Comparison of ENCODE assay signal across 1 cellular context in the genomic region with DNA sequence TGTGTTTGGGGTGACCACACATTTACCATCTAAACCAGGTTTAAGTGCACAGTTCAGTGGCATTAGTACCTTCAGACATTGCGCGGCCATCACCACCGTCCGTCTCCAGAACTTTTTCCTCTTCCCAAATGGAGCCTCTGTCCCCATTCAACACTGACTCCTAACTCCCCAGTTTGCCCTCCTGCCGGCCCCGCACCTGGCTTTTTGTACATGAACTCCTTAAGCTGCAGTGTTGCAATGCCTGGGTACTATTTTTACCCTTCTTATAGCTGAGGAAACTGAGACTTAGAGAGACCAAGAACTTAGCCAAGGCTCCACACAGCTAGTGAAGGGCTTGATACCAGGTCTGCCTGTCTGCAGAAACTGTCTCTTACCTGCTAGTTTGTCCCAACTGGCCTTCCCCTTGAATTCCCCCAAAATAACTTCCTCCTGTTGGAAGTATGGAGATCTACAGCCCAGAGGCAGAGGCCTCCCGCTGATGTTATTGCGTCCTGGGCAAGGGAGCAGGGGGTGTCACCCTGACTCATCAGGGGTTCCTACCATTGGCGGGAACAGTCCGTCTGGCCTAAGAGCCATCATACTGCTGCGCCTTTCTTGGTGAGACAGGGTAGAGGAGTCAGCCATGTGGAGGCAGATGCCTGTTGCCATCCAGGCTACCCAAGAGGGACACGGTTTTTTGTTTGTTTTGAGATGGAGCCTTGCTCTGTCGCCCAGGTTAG.
TF ChIP-seq lines count a peak whose summit lies in the region.

No MANE protein-coding gene starts in this region.

TF ChIP-seq in GM23338, 12 proteins besides CTCF, POLR2A, EP300 and RAD21:
- TF ChIP-seq ZNF331 (CRISPR knock-in tag; IDR thresholded peaks at IDR 0.05; ENCODE audit: low read depth) (no peak), EZH2 (IDR thresholded peaks at IDR 0.05; ENCODE audit: low read depth, unreplicated experiment) (no peak), ZNF114 (CRISPR knock-in tag; IDR thresholded peaks at IDR 0.05) (no peak), CREB1 (CRISPR knock-in tag; IDR thresholded peaks at IDR 0.05; ENCODE audit: low read depth) (no peak), NANOG (IDR thresholded peaks at IDR 0.05; ENCODE audit: borderline replicate concordance) (no peak), POLR2AphosphoS5 (IDR thresholded peaks at IDR 0.05; ENCODE audit: low read depth) (no peak), STAT1 (IDR thresholded peaks at IDR 0.05; ENCODE audit: unreplicated experiment) (no peak), JUNB (IDR thresholded peaks at IDR 0.05; ENCODE audit: unreplicated experiment) (no peak), EZH2phosphoT487 (IDR thresholded peaks at IDR 0.05; ENCODE audit: unreplicated experiment) (no peak)
- TF ChIP-seq, protein P1, sequence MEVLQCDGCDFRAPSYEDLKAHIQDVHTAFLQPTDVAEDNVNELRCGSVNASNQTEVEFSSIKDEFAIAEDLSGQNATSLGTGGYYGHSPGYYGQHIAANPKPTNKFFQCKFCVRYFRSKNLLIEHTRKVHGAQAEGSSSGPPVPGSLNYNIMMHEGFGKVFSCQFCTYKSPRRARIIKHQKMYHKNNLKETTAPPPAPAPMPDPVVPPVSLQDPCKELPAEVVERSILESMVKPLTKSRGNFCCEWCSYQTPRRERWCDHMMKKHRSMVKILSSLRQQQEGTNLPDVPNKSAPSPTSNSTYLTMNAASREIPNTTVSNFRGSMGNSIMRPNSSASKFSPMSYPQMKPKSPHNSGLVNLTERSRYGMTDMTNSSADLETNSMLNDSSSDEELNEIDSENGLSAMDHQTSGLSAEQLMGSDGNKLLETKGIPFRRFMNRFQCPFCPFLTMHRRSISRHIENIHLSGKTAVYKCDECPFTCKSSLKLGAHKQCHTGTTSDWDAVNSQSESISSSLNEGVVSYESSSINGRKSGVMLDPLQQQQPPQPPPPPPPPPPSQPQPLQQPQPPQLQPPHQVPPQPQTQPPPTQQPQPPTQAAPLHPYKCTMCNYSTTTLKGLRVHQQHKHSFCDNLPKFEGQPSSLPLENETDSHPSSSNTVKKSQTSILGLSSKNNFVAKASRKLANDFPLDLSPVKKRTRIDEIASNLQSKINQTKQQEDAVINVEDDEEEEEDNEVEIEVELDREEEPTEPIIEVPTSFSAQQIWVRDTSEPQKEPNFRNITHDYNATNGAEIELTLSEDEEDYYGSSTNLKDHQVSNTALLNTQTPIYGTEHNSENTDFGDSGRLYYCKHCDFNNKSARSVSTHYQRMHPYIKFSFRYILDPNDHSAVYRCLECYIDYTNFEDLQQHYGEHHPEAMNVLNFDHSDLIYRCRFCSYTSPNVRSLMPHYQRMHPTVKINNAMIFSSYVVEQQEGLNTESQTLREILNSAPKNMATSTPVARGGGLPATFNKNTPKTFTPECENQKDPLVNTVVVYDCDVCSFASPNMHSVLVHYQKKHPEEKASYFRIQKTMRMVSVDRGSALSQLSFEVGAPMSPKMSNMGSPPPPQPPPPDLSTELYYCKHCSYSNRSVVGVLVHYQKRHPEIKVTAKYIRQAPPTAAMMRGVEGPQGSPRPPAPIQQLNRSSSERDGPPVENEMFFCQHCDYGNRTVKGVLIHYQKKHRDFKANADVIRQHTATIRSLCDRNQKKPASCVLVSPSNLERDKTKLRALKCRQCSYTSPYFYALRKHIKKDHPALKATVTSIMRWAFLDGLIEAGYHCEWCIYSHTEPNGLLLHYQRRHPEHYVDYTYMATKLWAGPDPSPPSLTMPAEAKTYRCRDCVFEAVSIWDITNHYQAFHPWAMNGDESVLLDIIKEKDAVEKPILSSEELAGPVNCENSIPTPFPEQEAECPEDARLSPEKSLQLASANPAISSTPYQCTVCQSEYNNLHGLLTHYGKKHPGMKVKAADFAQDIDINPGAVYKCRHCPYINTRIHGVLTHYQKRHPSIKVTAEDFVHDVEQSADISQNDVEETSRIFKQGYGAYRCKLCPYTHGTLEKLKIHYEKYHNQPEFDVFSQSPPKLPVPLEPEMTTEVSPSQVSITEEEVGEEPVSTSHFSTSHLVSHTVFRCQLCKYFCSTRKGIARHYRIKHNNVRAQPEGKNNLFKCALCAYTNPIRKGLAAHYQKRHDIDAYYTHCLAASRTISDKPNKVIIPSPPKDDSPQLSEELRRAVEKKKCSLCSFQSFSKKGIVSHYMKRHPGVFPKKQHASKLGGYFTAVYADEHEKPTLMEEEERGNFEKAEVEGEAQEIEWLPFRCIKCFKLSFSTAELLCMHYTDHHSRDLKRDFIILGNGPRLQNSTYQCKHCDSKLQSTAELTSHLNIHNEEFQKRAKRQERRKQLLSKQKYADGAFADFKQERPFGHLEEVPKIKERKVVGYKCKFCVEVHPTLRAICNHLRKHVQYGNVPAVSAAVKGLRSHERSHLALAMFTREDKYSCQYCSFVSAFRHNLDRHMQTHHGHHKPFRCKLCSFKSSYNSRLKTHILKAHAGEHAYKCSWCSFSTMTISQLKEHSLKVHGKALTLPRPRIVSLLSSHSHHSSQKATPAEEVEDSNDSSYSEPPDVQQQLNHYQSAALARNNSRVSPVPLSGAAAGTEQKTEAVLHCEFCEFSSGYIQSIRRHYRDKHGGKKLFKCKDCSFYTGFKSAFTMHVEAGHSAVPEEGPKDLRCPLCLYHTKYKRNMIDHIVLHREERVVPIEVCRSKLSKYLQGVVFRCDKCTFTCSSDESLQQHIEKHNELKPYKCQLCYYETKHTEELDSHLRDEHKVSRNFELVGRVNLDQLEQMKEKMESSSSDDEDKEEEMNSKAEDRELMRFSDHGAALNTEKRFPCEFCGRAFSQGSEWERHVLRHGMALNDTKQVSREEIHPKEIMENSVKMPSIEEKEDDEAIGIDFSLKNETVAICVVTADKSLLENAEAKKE (CRISPR knock-in tag; IDR thresholded peaks at IDR 0.05) = no peak
- TF ChIP-seq, protein P2, sequence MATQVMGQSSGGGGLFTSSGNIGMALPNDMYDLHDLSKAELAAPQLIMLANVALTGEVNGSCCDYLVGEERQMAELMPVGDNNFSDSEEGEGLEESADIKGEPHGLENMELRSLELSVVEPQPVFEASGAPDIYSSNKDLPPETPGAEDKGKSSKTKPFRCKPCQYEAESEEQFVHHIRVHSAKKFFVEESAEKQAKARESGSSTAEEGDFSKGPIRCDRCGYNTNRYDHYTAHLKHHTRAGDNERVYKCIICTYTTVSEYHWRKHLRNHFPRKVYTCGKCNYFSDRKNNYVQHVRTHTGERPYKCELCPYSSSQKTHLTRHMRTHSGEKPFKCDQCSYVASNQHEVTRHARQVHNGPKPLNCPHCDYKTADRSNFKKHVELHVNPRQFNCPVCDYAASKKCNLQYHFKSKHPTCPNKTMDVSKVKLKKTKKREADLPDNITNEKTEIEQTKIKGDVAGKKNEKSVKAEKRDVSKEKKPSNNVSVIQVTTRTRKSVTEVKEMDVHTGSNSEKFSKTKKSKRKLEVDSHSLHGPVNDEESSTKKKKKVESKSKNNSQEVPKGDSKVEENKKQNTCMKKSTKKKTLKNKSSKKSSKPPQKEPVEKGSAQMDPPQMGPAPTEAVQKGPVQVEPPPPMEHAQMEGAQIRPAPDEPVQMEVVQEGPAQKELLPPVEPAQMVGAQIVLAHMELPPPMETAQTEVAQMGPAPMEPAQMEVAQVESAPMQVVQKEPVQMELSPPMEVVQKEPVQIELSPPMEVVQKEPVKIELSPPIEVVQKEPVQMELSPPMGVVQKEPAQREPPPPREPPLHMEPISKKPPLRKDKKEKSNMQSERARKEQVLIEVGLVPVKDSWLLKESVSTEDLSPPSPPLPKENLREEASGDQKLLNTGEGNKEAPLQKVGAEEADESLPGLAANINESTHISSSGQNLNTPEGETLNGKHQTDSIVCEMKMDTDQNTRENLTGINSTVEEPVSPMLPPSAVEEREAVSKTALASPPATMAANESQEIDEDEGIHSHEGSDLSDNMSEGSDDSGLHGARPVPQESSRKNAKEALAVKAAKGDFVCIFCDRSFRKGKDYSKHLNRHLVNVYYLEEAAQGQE (IDR thresholded peaks at IDR 0.05; ENCODE audit: unreplicated experiment) = no peak
- TF ChIP-seq, protein P3, sequence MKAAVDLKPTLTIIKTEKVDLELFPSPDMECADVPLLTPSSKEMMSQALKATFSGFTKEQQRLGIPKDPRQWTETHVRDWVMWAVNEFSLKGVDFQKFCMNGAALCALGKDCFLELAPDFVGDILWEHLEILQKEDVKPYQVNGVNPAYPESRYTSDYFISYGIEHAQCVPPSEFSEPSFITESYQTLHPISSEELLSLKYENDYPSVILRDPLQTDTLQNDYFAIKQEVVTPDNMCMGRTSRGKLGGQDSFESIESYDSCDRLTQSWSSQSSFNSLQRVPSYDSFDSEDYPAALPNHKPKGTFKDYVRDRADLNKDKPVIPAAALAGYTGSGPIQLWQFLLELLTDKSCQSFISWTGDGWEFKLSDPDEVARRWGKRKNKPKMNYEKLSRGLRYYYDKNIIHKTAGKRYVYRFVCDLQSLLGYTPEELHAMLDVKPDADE (IDR thresholded peaks at IDR 0.05) = no peak
